In the genomic region with DNA sequence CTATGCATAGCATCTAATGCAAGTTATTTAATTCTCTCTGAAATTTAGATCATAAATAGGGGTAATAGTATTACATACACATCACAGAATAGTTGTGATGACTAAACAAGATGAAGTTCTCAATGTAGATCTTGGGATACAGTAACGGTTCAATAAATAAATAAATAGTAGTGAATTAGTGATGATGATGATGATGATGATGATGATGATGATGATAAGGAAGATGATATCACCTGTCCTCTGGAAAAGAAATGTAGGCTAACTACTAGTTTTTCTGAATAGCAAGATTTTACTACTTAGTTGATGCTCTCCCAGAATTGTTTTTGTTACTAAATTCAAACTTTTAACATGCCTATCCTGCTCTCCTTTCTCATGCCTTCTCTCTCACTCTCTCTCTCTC, we compare ENCODE assay signal across 30 cellular contexts.
"Had no signal": no experiment of that assay in that cellular context is flagged by ENCODE, and none has a peak within 500 bp of the region (broad histone marks: within the 10 kb centered on the region; RNA-seq: fewer than 3 reads in every experiment).

No MANE protein-coding gene starts in this region.

- H3K27me3 ChIP-seq: brain microvascular endothelial cell had no signal

- DNase-seq: activated B cell treated with CpG ODN at 0.5 μM for 24 hours; activated CD4-positive, alpha-beta memory T cell treated with anti-CD3 and anti-CD28 coated beads, Interleukin-2, amount 10 ng/mL, durations not matched to agents 7 days and 5 days; activated CD4-positive, alpha-beta T cell treated with anti-CD3 and anti-CD28 coated beads, Interleukin-2, amount 10 ng/mL, durations not matched to agents 24 days and 14 days; activated CD8-positive, alpha-beta memory T cell treated with anti-CD3 and anti-CD28 coated beads for 24 hours; activated effector memory CD4-positive, alpha-beta T cell treated with Interleukin-2 at 50 U/mL for 16 hours; activated gamma-delta T cell treated with Interleukin-2 at 50 U/mL for 16 hours; activated naive CD4-positive, alpha-beta T cell treated with anti-CD3 and anti-CD28 coated beads, Interleukin-2, amount 50 U/mL, for 16 hours; activated naive CD4-positive, alpha-beta T cell treated with Interleukin-2 at 50 U/mL for 16 hours; activated T-cell treated with anti-CD3 and anti-CD28 coated beads, Interleukin-2, amount 50 U/mL, for 4 hours; amniotic stem cell; anterior cingulate cortex; brain microvascular endothelial cell; dorsolateral prefrontal cortex; effector memory CD4-positive, alpha-beta T cell; endodermal cell; foreskin fibroblast; head of caudate nucleus; T-helper 1 cell; T-helper 17 cell; T1000; WERI-Rb-1 had no signal

- H3K4me3 ChIP-seq: coronary artery, dorsolateral prefrontal cortex had no signal

- ATAC-seq: activated CD4-positive, CD25-positive, alpha-beta regulatory T cell treated with anti-CD3 and anti-CD28 coated beads, Interleukin-2, amount 50 U/mL, for 24 hours; activated T-cell treated with anti-CD3 and anti-CD28 coated beads, Interleukin-2, amount 50 U/mL, for 4 hours; activated T-helper 17 cell treated with anti-CD3 and anti-CD28 coated beads, Interleukin-2, amount 50 U/mL, for 72 hours; esophagus mucosa; T-helper 17 cell had no signal

- H3K27me3 Mint-ChIP-seq: activated B cell treated with CpG ODN at 0.5 μM for 24 hours; activated CD4-positive, alpha-beta memory T cell treated with anti-CD3 and anti-CD28 coated beads, Interleukin-2, amount 10 ng/mL, durations not matched to agents 7 days and 5 days; activated CD4-positive, alpha-beta T cell treated with anti-CD3 and anti-CD28 coated beads, Interleukin-2, amount 10 ng/mL, durations not matched to agents 24 days and 14 days; activated naive CD8-positive, alpha-beta T cell; activated T-helper 17 cell treated with anti-CD3 and anti-CD28 coated beads, Interleukin-2, amount 50 U/mL, for 72 hours; dendritic cell treated with granulocyte-macrophage colony-stimulating factor and Interleukin-4, amounts not matched to agents 40 ng/mL and 50 ng/mL, for 4 days; T-helper 17 cell had no signal

- H3K4me3 Mint-ChIP-seq: activated B cell treated with CpG ODN at 0.5 μM for 24 hours; activated CD4-positive, alpha-beta memory T cell treated with anti-CD3 and anti-CD28 coated beads, Interleukin-2, amount 10 ng/mL, durations not matched to agents 7 days and 5 days; activated CD4-positive, alpha-beta T cell treated with anti-CD3 and anti-CD28 coated beads, Interleukin-2, amount 10 ng/mL, durations not matched to agents 24 days and 14 days; activated naive CD8-positive, alpha-beta T cell; activated T-cell treated with anti-CD3 and anti-CD28 coated beads, Interleukin-2, amount 50 U/mL, for 4 hours; activated T-helper 17 cell treated with anti-CD3 and anti-CD28 coated beads, Interleukin-2, amount 50 U/mL, for 72 hours; dendritic cell treated with granulocyte-macrophage colony-stimulating factor and Interleukin-4, amounts not matched to agents 40 ng/mL and 50 ng/mL, for 4 days; endodermal cell; T-helper 17 cell; T-helper 2 cell treated with Interferon-gamma antibody and Interleukin-4, amounts not matched to agents 5 μg/mL and 100 μg/mL, for 36 hours had no signal

- H3K36me3 ChIP-seq: brain microvascular endothelial cell, WERI-Rb-1 had no signal

- H3K9me3 Mint-ChIP-seq: activated B cell treated with CpG ODN at 0.5 μM for 24 hours; activated CD4-positive, alpha-beta memory T cell treated with anti-CD3 and anti-CD28 coated beads, Interleukin-2, amount 10 ng/mL, durations not matched to agents 7 days and 5 days; activated T-cell treated with anti-CD3 and anti-CD28 coated beads, Interleukin-2, amount 50 U/mL, for 4 hours; activated T-helper 17 cell treated with anti-CD3 and anti-CD28 coated beads, Interleukin-2, amount 50 U/mL, for 72 hours; dendritic cell treated with granulocyte-macrophage colony-stimulating factor and Interleukin-4, amounts not matched to agents 40 ng/mL and 50 ng/mL, for 4 days had no signal

- FAIRE-seq: bronchial epithelial cell, frontal cortex had no signal

- H3K27ac Mint-ChIP-seq: activated B cell treated with CpG ODN at 0.5 μM for 24 hours; activated CD4-positive, alpha-beta memory T cell treated with anti-CD3 and anti-CD28 coated beads, Interleukin-2, amount 10 ng/mL, durations not matched to agents 7 days and 5 days; activated CD4-positive, alpha-beta T cell treated with anti-CD3 and anti-CD28 coated beads, Interleukin-2, amount 10 ng/mL, durations not matched to agents 24 days and 14 days; activated naive CD8-positive, alpha-beta T cell; activated T-helper 17 cell treated with anti-CD3 and anti-CD28 coated beads, Interleukin-2, amount 50 U/mL, for 72 hours; dendritic cell treated with granulocyte-macrophage colony-stimulating factor and Interleukin-4, amounts not matched to agents 40 ng/mL and 50 ng/mL, for 4 days; endodermal cell; T-helper 17 cell; T-helper 2 cell treated with Interferon-gamma antibody and Interleukin-4, amounts not matched to agents 5 μg/mL and 100 μg/mL, for 36 hours had no signal

- H3K27ac ChIP-seq: brain microvascular endothelial cell, coronary artery, dorsolateral prefrontal cortex, WERI-Rb-1 had no signal

- H3K4me1 Mint-ChIP-seq: activated CD4-positive, alpha-beta memory T cell treated with anti-CD3 and anti-CD28 coated beads, Interleukin-2, amount 10 ng/mL, durations not matched to agents 7 days and 5 days; activated CD4-positive, alpha-beta T cell treated with anti-CD3 and anti-CD28 coated beads, Interleukin-2, amount 10 ng/mL, durations not matched to agents 24 days and 14 days had no signal
